In the genomic region with DNA sequence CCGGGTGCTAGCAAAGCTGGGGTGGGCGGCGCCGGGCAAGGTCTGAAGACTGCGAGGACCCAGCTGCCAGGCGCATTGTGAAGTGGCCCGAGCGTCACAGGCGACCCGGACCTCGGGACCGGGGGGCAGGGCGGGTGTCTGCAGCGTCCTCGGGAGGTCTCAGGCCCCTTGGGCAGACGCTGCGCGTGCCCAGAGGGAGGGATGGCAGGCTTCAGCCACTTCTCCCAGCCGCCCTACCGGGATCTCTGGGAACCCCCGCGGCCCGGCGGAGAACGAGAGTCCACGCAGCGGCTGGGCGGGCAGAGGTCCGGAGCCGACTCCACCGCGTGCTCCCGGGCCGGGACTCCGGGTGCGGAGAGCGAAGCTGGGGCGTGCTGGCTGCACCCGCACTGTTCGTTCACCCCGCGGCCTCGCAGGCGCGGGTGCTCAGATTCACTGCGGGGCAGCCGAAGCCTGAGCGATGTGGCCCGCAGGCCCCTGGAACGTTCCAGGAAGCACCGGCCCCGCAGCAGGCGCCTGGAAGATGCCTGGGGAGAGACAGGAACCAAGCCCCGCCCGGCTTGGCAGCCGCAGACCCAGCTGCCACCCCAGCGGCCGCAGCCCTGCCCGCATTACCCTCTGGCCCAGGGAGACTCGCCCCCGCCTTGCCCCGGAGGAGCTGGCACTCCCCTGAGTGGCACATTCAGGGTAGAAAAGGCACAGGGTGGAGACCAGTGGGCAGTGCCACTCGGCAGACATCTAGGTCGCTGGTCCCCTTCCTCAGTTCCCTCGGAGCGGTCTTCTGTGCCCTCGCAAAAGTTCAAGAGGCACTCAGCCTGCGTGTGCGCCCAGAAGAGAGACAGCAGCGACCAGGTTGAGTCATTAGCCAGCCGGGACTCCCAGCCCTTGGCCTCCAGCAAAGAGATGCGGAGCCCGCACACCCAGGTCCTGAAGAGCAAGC, we compare ENCODE assay signal across 11 cellular contexts. TPM values are rescaled to one million over a fixed set of nuclear protein-coding genes. Genes with fewer than 3 reads are reported as not detected.
DNase-seq lines count a peak whose midpoint lies in the region; ATAC-seq and TF ChIP-seq lines count a peak whose summit lies in the region.
"Had no signal": no experiment of that assay in that cellular context is flagged by ENCODE, and none has a peak within 500 bp of the region (broad histone marks: within the 10 kb centered on the region; RNA-seq: fewer than 3 reads in every experiment).

A gene (plus strand): TSS at position 141 of the 940 bp plus-strand sequence. CDS start 61 bp downstream, at position 202.

- intact Hi-C loops in Right ventricle myocardium inferior (cut with DNase I) (no loop called here), cardiac septum (cut with DNase I) (no loop called here), dorsolateral prefrontal cortex (cut with DNase I) (no loop called here), lower lobe of right lung (cut with DNase I) (no loop called here), aorta (cut with DNase I) (no loop called here)

- H3K27ac ChIP-seq in dorsolateral prefrontal cortex (no peak within 1 kb of the TSS), lower lobe of right lung (no peak within 1 kb of the TSS), aorta (ENCODE audit: low read depth in 1 of 2, low read length in 2 of 2) (no peak within 1 kb of the TSS), WERI-Rb-1 (no peak within 1 kb of the TSS)
- H3K27ac ChIP-seq: SK-N-MC had no signal

- WGBS in aorta, 2 donors: 26 to 30% methylated on average over 59 to 73 of the region's 73 CpGs

- peaks cover 0 to 51% (median 19%) of the 10 kb centered on the region in 45 donors for H3K27me3 ChIP-seq in dorsolateral prefrontal cortex
- peaks cover 29% of the 10 kb centered on the region for H3K27me3 ChIP-seq in lower lobe of right lung (ENCODE audit: low read depth)
- H3K27me3 ChIP-seq in aorta (ENCODE audit: control insufficient read depth in 1 of 2, insufficient read depth in 2 of 2, low read length in 1 of 2): no peaks in the 10 kb centered on the region
- H3K27me3 ChIP-seq in WERI-Rb-1 (ENCODE audit: insufficient read depth, low read depth, severe bottlenecking): no peaks in the 10 kb centered on the region

- H3K4me1 ChIP-seq in lower lobe of right lung: no peaks in the 10 kb centered on the region
- no peaks in the 10 kb centered on the region for H3K4me1 ChIP-seq in aorta (ENCODE audit: control insufficient read depth in 1 of 2, insufficient read depth in 2 of 2, low read length in 2 of 2)

- H3K36me3 ChIP-seq in lower lobe of right lung (no peaks in the 10 kb centered on the region), aorta (ENCODE audit: control insufficient read depth in 1 of 2, insufficient read depth in 2 of 2, low read length in 1 of 2) (no peaks in the 10 kb centered on the region), WERI-Rb-1 (no peaks in the 10 kb centered on the region)

- DNase-seq in Right ventricle myocardium inferior (ENCODE audit: missing footprints) (no peak), cardiac septum (ENCODE audit: low spot score) (no peak), dorsolateral prefrontal cortex (no peak), lower lobe of right lung (peak; percentile 51), aorta (peak; percentile 48 to 74), WERI-Rb-1 (no peak), NCI-H187 (lab: John Stamatoyannopoulos, UW) (no peak)
- DNase-seq in effector CD4-positive, alpha-beta T cell: no peak
- DNase-seq: MM.1S had no signal

- H3K4me3 ChIP-seq in dorsolateral prefrontal cortex (peak within 1 kb of the TSS in 57 of 59 donors; percentile 2 to 63 (median 46)), lower lobe of right lung (peak within 1 kb of the TSS; percentile 46), aorta (ENCODE audit: low read length in 2 of 2) (peak within 1 kb of the TSS in 1 of 2 donors; percentile 24), WERI-Rb-1 (ENCODE audit: low read depth, low read length) (no peak within 1 kb of the TSS)
- H3K4me3 ChIP-seq: SK-N-MC had no signal

- ATAC-seq in Right ventricle myocardium inferior: peak; percentile 50
- ATAC-seq in lower lobe of right lung: peak; percentile 75 to 76
- peak; percentile 29 for ATAC-seq in aorta (ENCODE audit: low FRiP score)

- H3K9me3 ChIP-seq in lower lobe of right lung (no peaks in the 10 kb centered on the region), aorta (ENCODE audit: control insufficient read depth, low read length) (no peaks in the 10 kb centered on the region), WERI-Rb-1 (ENCODE audit: severe bottlenecking) (no peaks in the 10 kb centered on the region)

- TF ChIP-seq CTCF in dorsolateral prefrontal cortex (IDR thresholded peaks at IDR 0.05 in 54 of 56, conservative IDR thresholded peaks at IDR 0.05 in 2 of 56; ENCODE audit: low read depth in 1 of 56, partially characterized antibody in 56 of 56): no peak
- no peak for TF ChIP-seq CTCF in lower lobe of right lung (IDR thresholded peaks at IDR 0.05)
- TF ChIP-seq CTCF in WERI-Rb-1 (IDR thresholded peaks at IDR 0.05; ENCODE audit: low read depth, low read length): no peak

RNA-seq across cellular contexts. Expression of the gene that starts here (rescaled TPM):
- total RNA-seq in Right ventricle myocardium inferior: not detected
- not detected for total RNA-seq in cardiac septum
- under 1 TPM in 26 of 120 experiments, not detected in 94; 0.24 to 1.00 (median 0.37) TPM for total RNA-seq in dorsolateral prefrontal cortex
- not detected for total RNA-seq in lower lobe of right lung
- total RNA-seq in aorta: not detected
- not detected for polyA plus RNA-seq in aorta
- total RNA-seq: myocyte had no signal

Comparison
In these comparisons a context has a peak if more than half of its experiments do, and no peak if none do; other contexts are left out.
1. Peak in ATAC-seq in Right ventricle myocardium inferior; RNA of the gene not detected or under 1 TPM.
2. Peak in DNase-seq, ATAC-seq and H3K4me3 ChIP-seq in lower lobe of right lung; RNA of the gene not detected or under 1 TPM.
3. Peak in DNase-seq and ATAC-seq in aorta; RNA of the gene not detected or under 1 TPM.